Comparison of ENCODE assay signal across 4 cellular contexts in genomic region chr5:19352120-19352519, GRCh38.
A peak's percentile ranks its signal among the peaks of the same experiment; 100 is the strongest.
TF ChIP-seq lines count a peak whose summit lies in the region.

No MANE protein-coding gene starts in this region.

TF ChIP-seq in HepG2, 621 proteins besides CTCF, POLR2A, EP300 and RAD21:
- TF ChIP-seq MAFK (conservative IDR thresholded peaks at IDR 0.05 in 1 of 2, IDR thresholded peaks at IDR 0.05 in 1 of 2; ENCODE audit: low read length in 2 of 2) (peak; percentile 66 to 84), MAFF (IDR thresholded peaks at IDR 0.05; ENCODE audit: low read depth, low read length) (peak; percentile 73), CCAR2 (optimal IDR thresholded peaks at IDR 0.05; ENCODE audit: low read depth, low read length) (no peak), GLI4 (CRISPR knock-in tag; IDR thresholded peaks at IDR 0.05; ENCODE audit: borderline replicate concordance) (no peak), ATF7 (IDR thresholded peaks at IDR 0.05) (no peak), ATF7 (CRISPR knock-in tag; IDR thresholded peaks at IDR 0.05) (no peak)

TF ChIP-seq in IMR-90, 13 proteins besides CTCF, POLR2A, EP300 and RAD21:
- TF ChIP-seq CEBPB (IDR thresholded peaks at IDR 0.05; ENCODE audit: low read depth, low read length) (no peak), NFE2L2 (IDR thresholded peaks at IDR 0.05; ENCODE audit: low read depth, low read length) (no peak), ELK1 (IDR thresholded peaks at IDR 0.05; ENCODE audit: borderline replicate concordance, low read depth, low read length) (no peak), BHLHE40 (IDR thresholded peaks at IDR 0.05; ENCODE audit: low read depth, low read length) (no peak), USF2 (IDR thresholded peaks at IDR 0.05; ENCODE audit: low read depth, low read length) (no peak), CHD1 (IDR thresholded peaks at IDR 0.05; ENCODE audit: low read depth, low read length) (no peak), FOS (IDR thresholded peaks at IDR 0.05; ENCODE audit: low read depth, low read length) (no peak), MAFK (IDR thresholded peaks at IDR 0.05; ENCODE audit: low read depth, low read length) (peak; percentile 26)

TF ChIP-seq in K562, 482 proteins besides CTCF, POLR2A, EP300 and RAD21:
- 0 out of 2 replicates have a peak, but pooled peaks have one; percentile 18 for TF ChIP-seq MAFK (IDR thresholded peaks at IDR 0.05; ENCODE audit: low read length)
- no peak for TF ChIP-seq SRSF1 (IDR thresholded peaks at IDR 0.05; ENCODE audit: low read depth, low read length)
- TF ChIP-seq MAFG (tag; conservative IDR thresholded peaks at IDR 0.05): 0 out of 2 replicates have a peak, but pooled peaks have one; percentile 19
- TF ChIP-seq ZC3H8 (IDR thresholded peaks at IDR 0.05): no peak
- peak; percentile 29; the same call in 1 of the 2 replicates for TF ChIP-seq C11orf30 (IDR thresholded peaks at IDR 0.05; ENCODE audit: low read depth)
- TF ChIP-seq HES1 (IDR thresholded peaks at IDR 0.05; ENCODE audit: low read depth): no peak
- TF ChIP-seq TBP (optimal IDR thresholded peaks at IDR 0.05; ENCODE audit: low read depth, low read length): no peak
- peak; percentile 57; the same call in 1 of the 2 replicates for TF ChIP-seq ZNF316 (IDR thresholded peaks at IDR 0.05)
- TF ChIP-seq ZNF436 (CRISPR knock-in tag; IDR thresholded peaks at IDR 0.05): no peak
- TF ChIP-seq ZNF668 (CRISPR knock-in tag; IDR thresholded peaks at IDR 0.05): no peak
- no peak for TF ChIP-seq TAF7 (tag; IDR thresholded peaks at IDR 0.05)
- TF ChIP-seq ZNF561 (CRISPR knock-in tag; conservative IDR thresholded peaks at IDR 0.05): no peak
- TF ChIP-seq ATF1 (CRISPR knock-in tag; IDR thresholded peaks at IDR 0.05): no peak
- no peak for TF ChIP-seq ATF1 (tag; IDR thresholded peaks at IDR 0.05)
- TF ChIP-seq THRB (CRISPR knock-in tag; conservative IDR thresholded peaks at IDR 0.05): no peak
- TF ChIP-seq MTA1 (IDR thresholded peaks at IDR 0.05; ENCODE audit: borderline replicate concordance): no peak
- peak; percentile 51 for TF ChIP-seq MAFF (IDR thresholded peaks at IDR 0.05; ENCODE audit: low read length)

TF ChIP-seq in GM23338, 12 proteins besides CTCF, POLR2A, EP300 and RAD21:
- TF ChIP-seq ZNF331 (CRISPR knock-in tag; IDR thresholded peaks at IDR 0.05; ENCODE audit: low read depth): no peak
- TF ChIP-seq ZNF114 (CRISPR knock-in tag; IDR thresholded peaks at IDR 0.05): no peak
- TF ChIP-seq STAT1 (IDR thresholded peaks at IDR 0.05; ENCODE audit: unreplicated experiment): no peak
- TF ChIP-seq REST (IDR thresholded peaks at IDR 0.05; ENCODE audit: unreplicated experiment): no peak
- no peak for TF ChIP-seq EZH2phosphoT487 (IDR thresholded peaks at IDR 0.05; ENCODE audit: unreplicated experiment)
- no peak for TF ChIP-seq ETS1 (IDR thresholded peaks at IDR 0.05)
- no peak for TF ChIP-seq CREB1 (CRISPR knock-in tag; IDR thresholded peaks at IDR 0.05; ENCODE audit: low read depth)
- TF ChIP-seq EZH2 (IDR thresholded peaks at IDR 0.05; ENCODE audit: low read depth, unreplicated experiment): no peak
- TF ChIP-seq JUNB (IDR thresholded peaks at IDR 0.05; ENCODE audit: unreplicated experiment): no peak
- no peak for TF ChIP-seq NANOG (IDR thresholded peaks at IDR 0.05; ENCODE audit: borderline replicate concordance)
- TF ChIP-seq POLR2AphosphoS5 (IDR thresholded peaks at IDR 0.05; ENCODE audit: low read depth): no peak
- TF ChIP-seq ZNF462 (CRISPR knock-in tag; IDR thresholded peaks at IDR 0.05): no peak
TF ChIP-seq in GM23338: peak in this region for 0.
